Comparison of ENCODE assay signal across 9 cellular contexts in the genomic region with DNA sequence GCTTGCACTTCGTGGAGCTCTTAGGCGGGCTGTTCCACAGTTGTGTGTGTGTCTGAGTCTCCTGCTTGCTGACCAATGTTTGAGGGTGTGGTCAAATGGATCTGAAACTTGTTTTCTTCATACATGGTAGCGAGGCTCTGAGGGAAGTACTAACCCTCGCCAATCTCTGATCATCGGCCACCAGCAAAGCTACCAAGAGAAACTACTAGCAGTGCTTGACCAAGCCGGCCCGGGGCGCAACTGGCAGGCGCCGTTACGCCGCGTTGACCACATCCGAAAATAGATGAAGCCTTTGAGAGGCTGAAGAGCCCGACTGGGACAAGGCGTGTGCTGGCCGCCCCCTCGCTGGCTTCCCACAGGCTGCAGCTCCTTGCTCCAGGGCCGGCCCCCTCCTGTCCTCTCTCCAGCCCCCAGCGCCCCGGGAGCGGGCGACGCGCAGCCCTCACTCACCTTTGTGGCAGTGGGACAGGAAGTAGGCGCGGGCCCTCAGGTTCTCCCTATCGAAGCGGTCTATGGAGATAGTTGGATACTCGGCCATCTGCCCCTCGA. TPM values are rescaled to one million over a fixed set of nuclear protein-coding genes. Genes with fewer than 3 reads are reported as not detected.
DNase-seq lines count a peak whose midpoint lies in the region; ATAC-seq, FAIRE-seq and TF ChIP-seq lines count a peak whose summit lies in the region.
"Had no signal": no experiment of that assay in that cellular context is flagged by ENCODE, and none has a peak within 500 bp of the region (broad histone marks: within the 10 kb centered on the region; RNA-seq: fewer than 3 reads in every experiment).

No MANE protein-coding gene starts in this region.

- H3K9me2 ChIP-seq in SU-DHL-6 (replicated peaks; ENCODE audit: insufficient read depth, low read length): no peaks in the 10 kb centered on the region

- 0% methylated on average over 31 of the region's 31 CpGs for WGBS in aorta, 2 donors

- BruUV-seq in endothelial cell of umbilical vein (replicated peaks; lab: Mats Ljungman, UMichigan): no TSS peak

- dilution Hi-C loops in endothelial cell of umbilical vein (cut with MboI; ENCODE audit: extremely low pct_ligation_motif_present, low sequenced_read_pairs): no loop called here

- H4K20me1 ChIP-seq in SU-DHL-6 (ENCODE audit: low read depth, low read length) (peaks cover 14% of the 10 kb centered on the region), endothelial cell of umbilical vein (replicated peaks; ENCODE audit: control insufficient read depth, extremely low read depth, insufficient read depth, low read length) (no peaks in the 10 kb centered on the region)

- POLR2A ChIA-PET in endothelial cell of umbilical vein (lab: Charles Lee): interaction anchor here (0.9 kb wide), 1 partner anchor 116 kb away, joined by 6 read pairs; a partner anchor contains a TSS

- H3K9me3 ChIP-seq in SU-DHL-6 (ENCODE audit: insufficient read depth, low read length) (no peaks in the 10 kb centered on the region), endothelial cell of umbilical vein (replicated peaks; ENCODE audit: control insufficient read depth, insufficient read depth, low read length) (no peaks in the 10 kb centered on the region), mucosa of stomach (ENCODE audit: control insufficient read depth, low read length) (no peaks in the 10 kb centered on the region), aorta (ENCODE audit: control insufficient read depth, low read length) (no peaks in the 10 kb centered on the region)

- H2AFZ ChIP-seq in SU-DHL-6 (ENCODE audit: low read depth, low read length, severe bottlenecking) (peak overlapping the region; percentile 44), endothelial cell of umbilical vein (ENCODE audit: low read depth, low read length) (peak overlapping the region; percentile 78)

- CTCF ChIA-PET in endothelial cell of umbilical vein (lab: Charles Lee): interaction anchor here (0.8 to 2.3 kb wide), 13 partner anchors 8 to 417 kb away, joined by 3 to 11 read pairs (median 4); a partner anchor contains a TSS

- H3K4me2 ChIP-seq in SU-DHL-6 (ENCODE audit: low read depth, low read length, poor library complexity, severe bottlenecking) (peak overlapping the region; percentile 80), endothelial cell of umbilical vein (ENCODE audit: insufficient read depth, low read length) (peak overlapping the region; percentile 79)

- H3K4me3 ChIP-seq in SU-DHL-6 (ENCODE audit: insufficient read depth, low read length, poor library complexity, severe bottlenecking): peak overlapping the region; percentile 85
- peak overlapping the region; percentile 48 to 73 (median 69) for H3K4me3 ChIP-seq in endothelial cell of umbilical vein (replicated peaks in 1 of 3; ENCODE audit: insufficient read depth in 1 of 3, low read depth in 1 of 3, low read length in 3 of 3)
- peak overlapping the region; percentile 57 for H3K4me3 ChIP-seq in mucosa of stomach (ENCODE audit: low read length)
- H3K4me3 ChIP-seq in aorta (ENCODE audit: low read length in 2 of 2): peak overlapping the region; percentile 64 to 69

- H3K4me1 ChIP-seq in endothelial cell of umbilical vein (ENCODE audit: control insufficient read depth, extremely low read depth, insufficient read depth, low read length) (peaks cover 15% of the 10 kb centered on the region), mucosa of stomach (ENCODE audit: control insufficient read depth, insufficient read depth, low read length) (peaks cover 10% of the 10 kb centered on the region), aorta (ENCODE audit: control insufficient read depth in 1 of 2, insufficient read depth in 2 of 2, low read length in 2 of 2) (peaks cover 2 to 3% of the 10 kb centered on the region in 2 donors)

- no peak for FAIRE-seq in endothelial cell of umbilical vein (lab: Jason Lieb, UNC)
- FAIRE-seq: colon had no signal

- TF ChIP-seq POLR2A in endothelial cell of umbilical vein (IDR thresholded peaks at IDR 0.05; ENCODE audit: low read depth, low read length): peak; percentile 2

- DNase-seq in DMS114 treated with DMSO at 0.1 percent for 48 hours (lab: John Stamatoyannopoulos, UW; ENCODE audit: unreplicated experiment): peak; percentile 45
- peak; percentile 62 for DNase-seq in endothelial cell of umbilical vein (ENCODE audit: low read depth, low spot score)
- DNase-seq in aorta: peak in 1 of 2 donors; percentile 73
- DNase-seq in NCI-H1930 (lab: John Stamatoyannopoulos, UW): no peak

- peak overlapping the region; percentile 91 for H3K27ac ChIP-seq in SU-DHL-6 (ENCODE audit: low read depth, low read length)
- peak overlapping the region; percentile 79 for H3K27ac ChIP-seq in endothelial cell of umbilical vein (ENCODE audit: insufficient read depth, low read depth, low read length)
- peak overlapping the region in 1 of 2 donors; percentile 89 for H3K27ac ChIP-seq in aorta (ENCODE audit: low read depth in 1 of 2, low read length in 2 of 2)

- H3K36me3 ChIP-seq in SU-DHL-6 (ENCODE audit: low read length) (peaks cover 7% of the 10 kb centered on the region), endothelial cell of umbilical vein (ENCODE audit: control insufficient read depth in 2 of 2, extremely low read depth in 1 of 2, insufficient read depth in 2 of 2, low read length in 2 of 2) (no peaks in the 10 kb centered on the region), mucosa of stomach (ENCODE audit: control insufficient read depth, insufficient read depth, low read length) (no peaks in the 10 kb centered on the region), aorta (ENCODE audit: control insufficient read depth in 1 of 2, insufficient read depth in 2 of 2, low read length in 1 of 2) (no peaks in the 10 kb centered on the region)

- H3K27me3 ChIP-seq in SU-DHL-6 (ENCODE audit: low read length) (no peaks in the 10 kb centered on the region), endothelial cell of umbilical vein (ENCODE audit: control insufficient read depth in 2 of 2, insufficient read depth in 2 of 2, low read length in 2 of 2) (no peaks in the 10 kb centered on the region), mucosa of stomach (ENCODE audit: control insufficient read depth, insufficient read depth, low read length) (no peaks in the 10 kb centered on the region), aorta (ENCODE audit: control insufficient read depth in 1 of 2, insufficient read depth in 2 of 2, low read length in 1 of 2) (no peaks in the 10 kb centered on the region)

- H3K9me1 ChIP-seq in endothelial cell of umbilical vein (replicated peaks; ENCODE audit: control insufficient read depth, extremely low read depth, insufficient read depth, low read length): no peaks in the 10 kb centered on the region

- intact Hi-C loops in endothelial cell of umbilical vein (cut with micrococcal nuclease): loop anchor here (5.0 to 10.0 kb wide), 2 partner anchors 349 to 419 kb away; a partner anchor contains a TSS
- intact Hi-C loops in aorta (cut with DNase I): loop anchor here in 1 of 2 donors (10.0 kb wide), 1 partner anchor 151 kb away; no protein-coding TSS in a partner anchor

- H3K9ac ChIP-seq in SU-DHL-6 (ENCODE audit: low read length) (peak overlapping the region; percentile 91), endothelial cell of umbilical vein (replicated peaks; ENCODE audit: extremely low read depth, insufficient read depth, low read length) (peak overlapping the region; percentile 59), mucosa of stomach (ENCODE audit: low read length) (peak overlapping the region; percentile 66)

- peaks cover 28% of the 10 kb centered on the region for H3F3A ChIP-seq in SU-DHL-6 (ENCODE audit: insufficient read depth)

- H3K79me2 ChIP-seq in SU-DHL-6 (ENCODE audit: insufficient read depth, low read length) (peaks cover 52% of the 10 kb centered on the region), endothelial cell of umbilical vein (ENCODE audit: control insufficient read depth, insufficient read depth, low read length) (peaks cover 41% of the 10 kb centered on the region)

- ATAC-seq in GM19372 (IDR thresholded peaks at IDR 0.05; ENCODE audit: low read depth, unreplicated experiment) (peak; percentile 36), HG03378 (IDR thresholded peaks at IDR 0.05; ENCODE audit: unreplicated experiment) (peak; percentile 35), aorta (ENCODE audit: low FRiP score) (peak; percentile 74)

- TF ChIP-seq CTCF in SU-DHL-6 (IDR thresholded peaks at IDR 0.05; ENCODE audit: insufficient read depth, low read length, poor library complexity, severe bottlenecking) (no peak), endothelial cell of umbilical vein (IDR thresholded peaks at IDR 0.05; ENCODE audit: extremely low read depth in 1 of 2, insufficient read depth in 1 of 2, low read depth in 1 of 2, low read length in 2 of 2) (peak in 1 of 2 donors; percentile 20)

TF ChIP-seq in endothelial cell of umbilical vein, 7 proteins besides CTCF, POLR2A, EP300 and RAD21 (continues in another document):
- TF ChIP-seq, protein P1, sequence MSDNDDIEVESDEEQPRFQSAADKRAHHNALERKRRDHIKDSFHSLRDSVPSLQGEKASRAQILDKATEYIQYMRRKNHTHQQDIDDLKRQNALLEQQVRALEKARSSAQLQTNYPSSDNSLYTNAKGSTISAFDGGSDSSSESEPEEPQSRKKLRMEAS (IDR thresholded peaks at IDR 0.05; ENCODE audit: insufficient read depth, insufficient read length): no peak
- TF ChIP-seq EZH2 (IDR thresholded peaks at IDR 0.05; ENCODE audit: borderline replicate concordance, low read depth, low read length, severe bottlenecking) (no peak), GATA2 (IDR thresholded peaks at IDR 0.05; ENCODE audit: insufficient read depth, insufficient read length, low read depth, low read length) (no peak)

RNA-seq across cellular contexts. Expression of a gene that starts 0.4 kb away (rescaled TPM):
- total RNA-seq in endothelial cell of umbilical vein (11.0 and 15.8 TPM in 2 replicates), aorta (10 to 100 TPM in 1 of 2 donors, 1 to 10 TPM in 1; 9.3 to 16.6 TPM)
- polyA plus RNA-seq in endothelial cell of umbilical vein (1.8 and 2.1 TPM in 2 replicates), aorta (1 to 10 TPM; 1.6 to 5.9 TPM)
- polyA plus RNA-seq in endothelial cell of umbilical vein (2011; cell fraction: cytosol; rRNA removed): 3.6 and 4.1 TPM in 2 replicates
- polyA plus RNA-seq in endothelial cell of umbilical vein (2011; cell fraction: nucleus; rRNA removed): 9.2 and 9.6 TPM in 2 replicates
- 5.3 and 6.4 TPM in 2 replicates for polyA plus RNA-seq in endothelial cell of umbilical vein (2012)
- 4.4 and 4.6 TPM in 2 replicates for polyA minus RNA-seq in endothelial cell of umbilical vein
- polyA minus RNA-seq in endothelial cell of umbilical vein (2011; cell fraction: cytosol; rRNA and poly(A)+ RNA removed): 3.1 TPM
- polyA minus RNA-seq in endothelial cell of umbilical vein (2011; cell fraction: nucleus; rRNA and poly(A)+ RNA removed): 7.3 and 11.4 TPM in 2 replicates

RNA-seq across cellular contexts. Expression of a gene that starts 5.7 kb away (rescaled TPM):
- total RNA-seq in endothelial cell of umbilical vein: not detected in 2 replicates
- 0.23 TPM in 1 of 2 replicates, not detected in the other for polyA plus RNA-seq in endothelial cell of umbilical vein
- 0.56 TPM in 1 of 2 replicates, not detected in the other for polyA plus RNA-seq in endothelial cell of umbilical vein (2011; cell fraction: cytosol; rRNA removed)
- polyA plus RNA-seq in endothelial cell of umbilical vein (2011; cell fraction: nucleus; rRNA removed): not detected in 2 replicates
- 0.86 TPM in 1 of 2 replicates, not detected in the other for polyA plus RNA-seq in endothelial cell of umbilical vein (2012)
- not detected in 2 replicates for polyA minus RNA-seq in endothelial cell of umbilical vein
- polyA minus RNA-seq in endothelial cell of umbilical vein (2011; cell fraction: cytosol; rRNA and poly(A)+ RNA removed): not detected
- not detected in 2 replicates for polyA minus RNA-seq in endothelial cell of umbilical vein (2011; cell fraction: nucleus; rRNA and poly(A)+ RNA removed)
- total RNA-seq in aorta: not detected
- polyA plus RNA-seq in aorta: not detected

Comparison
In these comparisons a context has a peak if more than half of its experiments do, and no peak if none do; other contexts are left out.
1. DNase-seq: peak in DMS114 treated with DMSO at 0.1 percent for 48 hours (single experiment) and endothelial cell of umbilical vein (single experiment); none in NCI-H1930 (0 of 2).
2. Peak in every context shown above with its lines, with median percentiles within 50 percentile points of each other: ATAC-seq, H3K4me3 ChIP-seq and H3K9ac ChIP-seq.